ENCODE assay signal across 8 cellular contexts in the genomic region with DNA sequence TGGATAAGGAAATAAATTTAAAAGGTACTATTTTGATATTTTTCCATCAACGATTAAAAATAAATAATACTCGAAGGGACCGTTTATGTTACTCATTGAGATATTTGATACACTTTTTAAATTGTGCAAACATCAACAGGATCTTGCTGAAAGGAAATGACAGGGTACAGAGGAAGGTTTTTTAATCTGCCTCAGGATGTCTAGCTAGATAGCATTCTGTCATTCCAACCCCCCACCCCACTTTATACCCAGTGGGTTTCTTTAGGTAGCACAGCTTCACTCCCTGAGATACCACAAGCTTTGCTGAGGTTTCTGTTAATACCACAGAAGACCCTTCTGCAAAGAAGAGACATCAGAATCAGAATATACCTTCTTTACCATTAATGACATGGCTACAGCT. TPM values are rescaled to one million over a fixed set of nuclear protein-coding genes. Genes with fewer than 3 reads are reported as not detected.
DNase-seq lines count a peak whose midpoint lies in the region; ATAC-seq lines count a peak whose summit lies in the region.

No MANE protein-coding gene starts in this region.

- peaks cover 13% of the 10 kb centered on the region for H3K36me3 Mint-ChIP-seq in stimulated activated naive CD8-positive, alpha-beta T cell treated with anti-CD3 and anti-CD28 coated beads, Interleukin-15, Interleukin-2, amounts not matched to agents 100 ng/mL and 50 ng/mL, for 24 hours (ENCODE audit: low read depth)
- H3K36me3 Mint-ChIP-seq in central memory CD8-positive, alpha-beta T cell (ENCODE audit: insufficient read depth): peaks cover 3% of the 10 kb centered on the region

- peaks cover 17% of the 10 kb centered on the region for H3K9me3 Mint-ChIP-seq in stimulated activated naive CD8-positive, alpha-beta T cell treated with anti-CD3 and anti-CD28 coated beads, Interleukin-15, Interleukin-2, amounts not matched to agents 100 ng/mL and 50 ng/mL, for 24 hours
- peaks cover 6% of the 10 kb centered on the region for H3K9me3 Mint-ChIP-seq in central memory CD8-positive, alpha-beta T cell

- H3K4me1 ChIP-seq in mononuclear cell (ENCODE audit: insufficient read depth, low read length): peaks cover 5% of the 10 kb centered on the region

- H3K9me3 ChIP-seq in mononuclear cell (ENCODE audit: low read depth, low read length): peaks cover 6% of the 10 kb centered on the region

- H3K4me1 Mint-ChIP-seq in stimulated activated naive CD8-positive, alpha-beta T cell treated with anti-CD3 and anti-CD28 coated beads, Interleukin-15, Interleukin-2, amounts not matched to agents 100 ng/mL and 50 ng/mL, for 24 hours (ENCODE audit: low read depth): peaks cover 14% of the 10 kb centered on the region
- H3K4me1 Mint-ChIP-seq in central memory CD8-positive, alpha-beta T cell: peaks cover 48% of the 10 kb centered on the region

- H3K4me3 Mint-ChIP-seq in stimulated activated naive CD8-positive, alpha-beta T cell treated with anti-CD3 and anti-CD28 coated beads, Interleukin-15, Interleukin-2, amounts not matched to agents 100 ng/mL and 50 ng/mL, for 24 hours: peak overlapping the region; percentile 87
- peak overlapping the region; percentile 57 for H3K4me3 Mint-ChIP-seq in central memory CD8-positive, alpha-beta T cell

- DNase-seq in stimulated activated naive CD8-positive, alpha-beta T cell treated with anti-CD3 and anti-CD28 coated beads, Interleukin-15, Interleukin-2, amounts not matched to agents 100 U/mL and 50 U/mL, for 24 hours: no peak
- no peak for DNase-seq in central memory CD8-positive, alpha-beta T cell (ENCODE audit: low spot score in 2 of 2)

- peaks cover 60% of the 10 kb centered on the region for H3K27me3 Mint-ChIP-seq in stimulated activated naive CD8-positive, alpha-beta T cell treated with anti-CD3 and anti-CD28 coated beads, Interleukin-15, Interleukin-2, amounts not matched to agents 100 ng/mL and 50 ng/mL, for 24 hours
- H3K27me3 Mint-ChIP-seq in central memory CD8-positive, alpha-beta T cell: no peaks in the 10 kb centered on the region

- no peak overlapping the region for H3K27ac Mint-ChIP-seq in stimulated activated naive CD8-positive, alpha-beta T cell treated with anti-CD3 and anti-CD28 coated beads, Interleukin-15, Interleukin-2, amounts not matched to agents 100 ng/mL and 50 ng/mL, for 24 hours
- no peak overlapping the region for H3K27ac Mint-ChIP-seq in central memory CD8-positive, alpha-beta T cell (ENCODE audit: low read depth)

- peak overlapping the region; percentile 67 for H3K4me3 ChIP-seq in mononuclear cell (ENCODE audit: low read length)

- peaks cover 4% of the 10 kb centered on the region for H3K27me3 ChIP-seq in mononuclear cell (ENCODE audit: insufficient read depth, low read length)

- no peak for ATAC-seq in stimulated activated naive CD8-positive, alpha-beta T cell treated with anti-CD3 and anti-CD28 coated beads, Interleukin-15, Interleukin-2, amounts not matched to agents 100 U/mL and 50 U/mL, for 24 hours
- ATAC-seq in central memory CD8-positive, alpha-beta T cell (replicated peaks; ENCODE audit: extremely low read depth, poor library complexity, severe bottlenecking): no peak
- ATAC-seq in HG02678 (IDR thresholded peaks at IDR 0.05; ENCODE audit: unreplicated experiment) (no peak), esophagus mucosa (no peak), GM18519 (IDR thresholded peaks at IDR 0.05; ENCODE audit: low FRiP score, unreplicated experiment) (no peak), GM18511 (IDR thresholded peaks at IDR 0.05; ENCODE audit: unreplicated experiment) (no peak)

RNA-seq across cellular contexts. Expression of a gene that starts 1.2 kb away (rescaled TPM):
- total RNA-seq in mononuclear cell (30.0 TPM), esophagus mucosa (34.8 TPM)
